Comparison of ENCODE assay signal across 1 cellular context in genomic region chr5:1867815-1868143, GRCh38.
TF ChIP-seq lines count a peak whose summit lies in the region.

No MANE protein-coding gene starts in this region.

TF ChIP-seq in GM23338, 12 proteins besides CTCF, POLR2A, EP300 and RAD21 (continued from another document):
- TF ChIP-seq ZNF462 (CRISPR knock-in tag; IDR thresholded peaks at IDR 0.05) (no peak), ZNF114 (CRISPR knock-in tag; IDR thresholded peaks at IDR 0.05) (no peak), POLR2AphosphoS5 (IDR thresholded peaks at IDR 0.05; ENCODE audit: low read depth) (no peak), CREB1 (CRISPR knock-in tag; IDR thresholded peaks at IDR 0.05; ENCODE audit: low read depth) (no peak), JUNB (IDR thresholded peaks at IDR 0.05; ENCODE audit: unreplicated experiment) (no peak)
